In the genomic region with DNA sequence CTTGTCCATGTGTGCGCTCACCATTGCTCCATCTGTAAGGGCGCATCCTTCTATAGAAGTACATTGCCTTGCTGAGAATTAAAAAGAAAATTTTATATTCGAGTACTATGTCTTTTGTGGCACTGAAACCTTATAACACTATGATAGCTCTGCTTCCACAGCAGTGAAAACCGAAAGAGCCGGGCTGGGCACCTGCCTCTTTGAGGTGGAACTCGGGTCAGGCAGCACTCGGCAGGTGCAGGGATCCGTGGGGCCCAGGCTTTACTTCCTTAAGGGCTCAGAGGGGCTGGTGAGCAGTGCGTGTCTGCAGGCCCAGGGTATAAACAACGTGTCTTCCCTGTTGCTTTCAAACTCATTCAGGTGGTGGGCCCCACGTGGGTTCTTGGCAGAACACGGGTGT, we compare ENCODE assay signal across 20 cellular contexts.
"Had no signal": no experiment of that assay in that cellular context is flagged by ENCODE, and none has a peak within 500 bp of the region (broad histone marks: within the 10 kb centered on the region; RNA-seq: fewer than 3 reads in every experiment).

No MANE protein-coding gene starts in this region.

- H3K27me3 Mint-ChIP-seq: activated CD4-positive, alpha-beta T cell treated with anti-CD3 and anti-CD28 coated beads for 36 hours; activated naive CD8-positive, alpha-beta T cell treated with anti-CD3 and anti-CD28 coated beads for 36 hours; stimulated activated naive B cell treated with anti-CD40 and anti-IgM and Interleukin-4, amounts not matched to agents 10 μg/mL and 1 μg/mL and 100 μg/mL, for 72 hours had no signal

- H3K9me3 ChIP-seq: esophagus muscularis mucosa, gastroesophageal sphincter, heart right ventricle, left ventricle myocardium inferior, ovary, thoracic aorta, upper lobe of right lung had no signal

- H3K27ac ChIP-seq: esophagus muscularis mucosa, gastroesophageal sphincter, heart right ventricle, left ventricle myocardium inferior, ovary, thoracic aorta, upper lobe of right lung had no signal

- DNase-seq: activated CD4-positive, alpha-beta T cell treated with anti-CD3 and anti-CD28 coated beads for 36 hours; activated CD4-positive, alpha-beta T cell treated with anti-CD3 and anti-CD28 coated beads, Interleukin-2, amount 50 U/mL, for 48 hours; activated effector memory CD4-positive, alpha-beta T cell treated with Interleukin-2 at 50 U/mL for 16 hours; activated naive CD8-positive, alpha-beta T cell treated with anti-CD3 and anti-CD28 coated beads for 36 hours; amniotic stem cell; dermis blood vessel endothelial cell; effector memory CD4-positive, alpha-beta T cell; heart right ventricle; left ventricle myocardium inferior; ovary; stimulated activated CD4-positive, alpha-beta T cell treated with anti-CD3 and anti-CD28 coated beads, Interleukin-4, amount 100 ng/mL, for 4 hours; stimulated activated naive B cell treated with anti-CD40 and anti-IgM and Interleukin-4, amounts not matched to agents 10 μg/mL and 1 μg/mL and 100 μg/mL, for 72 hours; SW 1271; upper lobe of right lung had no signal

- ATAC-seq: activated CD4-positive, alpha-beta T cell treated with anti-CD3 and anti-CD28 coated beads for 36 hours; gastroesophageal sphincter; heart right ventricle; sciatic nerve; stimulated activated naive B cell treated with anti-CD40 and anti-IgM and Interleukin-4, amounts not matched to agents 10 μg/mL and 1 μg/mL and 100 μg/mL, for 72 hours; upper lobe of right lung; WTC11 had no signal

- H3K4me3 ChIP-seq: esophagus muscularis mucosa, gastroesophageal sphincter, heart right ventricle, left ventricle myocardium inferior, ovary, thoracic aorta, upper lobe of right lung had no signal

- H3K36me3 Mint-ChIP-seq: WTC11 had no signal

- H3K4me3 Mint-ChIP-seq: activated CD4-positive, alpha-beta T cell treated with anti-CD3 and anti-CD28 coated beads for 36 hours; activated naive CD8-positive, alpha-beta T cell treated with anti-CD3 and anti-CD28 coated beads for 36 hours; stimulated activated naive B cell treated with anti-CD40 and anti-IgM and Interleukin-4, amounts not matched to agents 10 μg/mL and 1 μg/mL and 100 μg/mL, for 72 hours; T-helper 2 cell treated with Interferon-gamma antibody and Interleukin-4, amounts not matched to agents 5 μg/mL and 100 μg/mL, for 36 hours; WTC11 had no signal

- H3K4me1 ChIP-seq: upper lobe of right lung had no signal

- H3K27me3 ChIP-seq: esophagus muscularis mucosa, gastroesophageal sphincter, heart right ventricle, ovary, upper lobe of right lung had no signal

- H3K4me1 Mint-ChIP-seq: activated naive CD8-positive, alpha-beta T cell treated with anti-CD3 and anti-CD28 coated beads for 36 hours; stimulated activated naive B cell treated with anti-CD40 and anti-IgM and Interleukin-4, amounts not matched to agents 10 μg/mL and 1 μg/mL and 100 μg/mL, for 72 hours had no signal

- H3K36me3 ChIP-seq: ovary, upper lobe of right lung had no signal

- H3K9me3 Mint-ChIP-seq: activated naive CD8-positive, alpha-beta T cell treated with anti-CD3 and anti-CD28 coated beads for 36 hours; stimulated activated naive B cell treated with anti-CD40 and anti-IgM and Interleukin-4, amounts not matched to agents 10 μg/mL and 1 μg/mL and 100 μg/mL, for 72 hours; T-helper 2 cell treated with Interferon-gamma antibody and Interleukin-4, amounts not matched to agents 5 μg/mL and 100 μg/mL, for 36 hours; WTC11 had no signal

- H3K27ac Mint-ChIP-seq: activated CD4-positive, alpha-beta T cell treated with anti-CD3 and anti-CD28 coated beads for 36 hours; activated naive CD8-positive, alpha-beta T cell treated with anti-CD3 and anti-CD28 coated beads for 36 hours; stimulated activated naive B cell treated with anti-CD40 and anti-IgM and Interleukin-4, amounts not matched to agents 10 μg/mL and 1 μg/mL and 100 μg/mL, for 72 hours; T-helper 2 cell treated with Interferon-gamma antibody and Interleukin-4, amounts not matched to agents 5 μg/mL and 100 μg/mL, for 36 hours; WTC11 had no signal
